18 cellular contexts compared by ENCODE assay signal in the genomic region with DNA sequence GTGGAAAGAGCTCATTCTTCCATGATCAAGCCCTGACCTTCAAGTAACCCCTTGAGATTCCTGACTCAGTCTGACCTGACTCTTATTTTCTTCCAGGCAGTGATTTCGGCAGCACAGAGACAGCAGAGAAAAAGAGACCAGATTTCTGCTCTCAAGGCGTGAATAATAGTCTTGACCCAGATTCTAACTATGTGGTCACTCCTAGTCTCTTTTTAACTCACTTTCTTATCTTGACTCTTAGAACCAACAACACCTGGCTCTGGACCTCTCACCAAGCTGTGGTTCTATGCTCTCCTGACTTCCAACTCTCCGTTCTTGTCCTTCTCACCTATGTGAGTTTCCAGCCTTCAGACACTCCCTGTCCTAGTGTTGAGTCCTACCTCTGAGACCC. TPM values are rescaled to one million over a fixed set of nuclear protein-coding genes. Genes with fewer than 3 reads are reported as not detected.
DNase-seq lines count a peak whose midpoint lies in the region; ATAC-seq and TF ChIP-seq lines count a peak whose summit lies in the region.
"Had no signal": no experiment of that assay in that cellular context is flagged by ENCODE, and none has a peak within 500 bp of the region (broad histone marks: within the 10 kb centered on the region; RNA-seq: fewer than 3 reads in every experiment).

No MANE protein-coding gene starts in this region.

- H3K27me3 ChIP-seq in BLaER1 treated with 17β-estradiol and CSF1 and Interleukin-3, amounts not matched to agents 10 nM and 100 nM: no peaks in the 10 kb centered on the region
- H3K27me3 ChIP-seq in mesendoderm (ENCODE audit: insufficient read depth, low read length, poor library complexity) (no peaks in the 10 kb centered on the region), upper lobe of right lung (no peaks in the 10 kb centered on the region)

- H3K18ac ChIP-seq in mesendoderm (ENCODE audit: low read length): no peak overlapping the region

- no peak overlapping the region for H3K56ac ChIP-seq in mesendoderm (ENCODE audit: low read length)

- H3K9me3 Mint-ChIP-seq in activated T-helper 1 cell treated with anti-CD3 and anti-CD28 coated beads, Interleukin-12 subunit alpha, Interleukin-12 subunit beta, Interleukin-2, Interleukin-4 antibody, amounts not matched to agents 30 ng/mL and 10 ng/mL and 1 ng/mL, durations not matched to agents 14 hours and 24 hours and 36 hours: peaks cover 8% of the 10 kb centered on the region

- H3K4me3 ChIP-seq in BLaER1 treated with 17β-estradiol and CSF1 and Interleukin-3, amounts not matched to agents 10 nM and 100 nM: no peak overlapping the region
- H3K4me3 ChIP-seq in mucosa of descending colon (no peak overlapping the region), mesendoderm (ENCODE audit: low read length) (no peak overlapping the region), upper lobe of right lung (no peak overlapping the region)
- H3K4me3 ChIP-seq: SJCRH30 had no signal

- H4K8ac ChIP-seq in mesendoderm (ENCODE audit: low read depth, low read length): no peak overlapping the region

- no peaks in the 10 kb centered on the region for H3K27me3 Mint-ChIP-seq in activated T-helper 1 cell treated with anti-CD3 and anti-CD28 coated beads, Interleukin-12 subunit alpha, Interleukin-12 subunit beta, Interleukin-2, Interleukin-4 antibody, amounts not matched to agents 30 ng/mL and 10 ng/mL and 1 ng/mL, durations not matched to agents 14 hours and 24 hours and 36 hours (ENCODE audit: insufficient read depth)
- H3K27me3 Mint-ChIP-seq: central memory CD8-positive, alpha-beta T cell; stimulated activated naive CD8-positive, alpha-beta T cell treated with anti-CD3 and anti-CD28 coated beads, Interleukin-15, amount 100 ng/mL, for 72 hours had no signal

- no peak overlapping the region for H2AK5ac ChIP-seq in mesendoderm (ENCODE audit: low read length)

- peaks cover 36 to 62% (median 51%) of the 10 kb centered on the region in 10 experiments for H3K4me1 ChIP-seq in BLaER1 treated with 17β-estradiol and CSF1 and Interleukin-3, amounts not matched to agents 10 nM and 100 nM
- H3K4me1 ChIP-seq in mucosa of descending colon (ENCODE audit: low read depth): peaks cover 29% of the 10 kb centered on the region
- H3K4me1 ChIP-seq in mesendoderm (ENCODE audit: control insufficient read depth, low read depth, low read length): no peaks in the 10 kb centered on the region
- peaks cover 9% of the 10 kb centered on the region for H3K4me1 ChIP-seq in upper lobe of right lung
- H3K4me1 ChIP-seq: SJCRH30 had no signal

- intact Hi-C loops in activated T-helper 1 cell treated with anti-CD3 and anti-CD28 coated beads, Interleukin-12 subunit alpha, Interleukin-12 subunit beta, Interleukin-2, Interleukin-4 antibody, amounts not matched to agents 30 ng/mL and 10 ng/mL and 1 ng/mL, durations not matched to agents 14 hours and 24 hours and 36 hours (cut with micrococcal nuclease): loop anchor here (5.0 kb wide), 1 partner anchor 264 kb away; a partner anchor contains a TSS
- intact Hi-C loops in mucosa of descending colon (cut with DNase I, micrococcal nuclease) (no loop called here), upper lobe of right lung (cut with DNase I) (no loop called here)

- H3K9me3 ChIP-seq in BLaER1 treated with 17β-estradiol and CSF1 and Interleukin-3, amounts not matched to agents 10 nM and 100 nM (replicated peaks in 1 of 11): peaks cover 13 to 35% (median 16%) of the 10 kb centered on the region in 11 experiments
- H3K9me3 ChIP-seq in mucosa of descending colon (no peaks in the 10 kb centered on the region), upper lobe of right lung (no peaks in the 10 kb centered on the region)
- H3K9me3 ChIP-seq: SJCRH30 had no signal

- peak overlapping the region; percentile 71 for H3K27ac Mint-ChIP-seq in activated T-helper 1 cell treated with anti-CD3 and anti-CD28 coated beads, Interleukin-12 subunit alpha, Interleukin-12 subunit beta, Interleukin-2, Interleukin-4 antibody, amounts not matched to agents 30 ng/mL and 10 ng/mL and 1 ng/mL, durations not matched to agents 14 hours and 24 hours and 36 hours
- H3K27ac Mint-ChIP-seq: mesothelial cell of epicardium, WTC11 had no signal

- peaks cover 9% of the 10 kb centered on the region for H3K36me3 Mint-ChIP-seq in activated T-helper 1 cell treated with anti-CD3 and anti-CD28 coated beads, Interleukin-12 subunit alpha, Interleukin-12 subunit beta, Interleukin-2, Interleukin-4 antibody, amounts not matched to agents 30 ng/mL and 10 ng/mL and 1 ng/mL, durations not matched to agents 14 hours and 24 hours and 36 hours (ENCODE audit: low read depth)
- H3K36me3 Mint-ChIP-seq: CD14-positive monocyte, mesothelial cell of epicardium had no signal

- no peak overlapping the region for H4K5ac ChIP-seq in mesendoderm (ENCODE audit: low read length)

- H3K9ac ChIP-seq in BLaER1 treated with 17β-estradiol and CSF1 and Interleukin-3, amounts not matched to agents 10 nM and 100 nM: no peak overlapping the region
- H3K9ac ChIP-seq in mesendoderm (ENCODE audit: low read length): no peak overlapping the region

- TF ChIP-seq CTCF in mucosa of descending colon (IDR thresholded peaks at IDR 0.05): no peak
- no peak for TF ChIP-seq CTCF in upper lobe of right lung (IDR thresholded peaks at IDR 0.05)

- no peaks in the 10 kb centered on the region for H3K36me3 ChIP-seq in BLaER1 treated with 17β-estradiol and CSF1 and Interleukin-3, amounts not matched to agents 10 nM and 100 nM
- H3K36me3 ChIP-seq in mucosa of descending colon (ENCODE audit: low read depth): no peaks in the 10 kb centered on the region
- no peaks in the 10 kb centered on the region for H3K36me3 ChIP-seq in mesendoderm (ENCODE audit: control insufficient read depth, insufficient read depth, low read length)
- no peaks in the 10 kb centered on the region for H3K36me3 ChIP-seq in upper lobe of right lung
- H3K36me3 ChIP-seq: SJCRH30 had no signal

- peak overlapping the region; percentile 25 for H3K4me3 Mint-ChIP-seq in activated T-helper 1 cell treated with anti-CD3 and anti-CD28 coated beads, Interleukin-12 subunit alpha, Interleukin-12 subunit beta, Interleukin-2, Interleukin-4 antibody, amounts not matched to agents 30 ng/mL and 10 ng/mL and 1 ng/mL, durations not matched to agents 14 hours and 24 hours and 36 hours
- H3K4me3 Mint-ChIP-seq: CD14-positive monocyte; central memory CD8-positive, alpha-beta T cell; mesothelial cell of epicardium; stimulated activated naive CD8-positive, alpha-beta T cell treated with anti-CD3 and anti-CD28 coated beads, Interleukin-15, amount 100 ng/mL, for 72 hours; WTC11 had no signal

- H2BK15ac ChIP-seq in mesendoderm (replicated peaks; ENCODE audit: low read depth): no peak overlapping the region

- H3K23ac ChIP-seq in mesendoderm (ENCODE audit: low read length): no peak overlapping the region

- ATAC-seq in GM21723 (IDR thresholded peaks at IDR 0.05; ENCODE audit: unreplicated experiment) (peak; percentile 20), mucosa of descending colon (peak; percentile 34), HG02642 (IDR thresholded peaks at IDR 0.05; ENCODE audit: poor library complexity, unreplicated experiment) (no peak), upper lobe of right lung (no peak)
- ATAC-seq: WTC11 had no signal

- no peaks in the 10 kb centered on the region for H3K79me1 ChIP-seq in mesendoderm (ENCODE audit: low read length)

- H3K4ac ChIP-seq in mesendoderm (ENCODE audit: low read depth, low read length): no peak overlapping the region

- no peak overlapping the region for H2BK5ac ChIP-seq in mesendoderm (ENCODE audit: low read length)

- no CpG with 5 or more reads among the region's 3 CpGs for WGBS in mesendoderm (ENCODE audit: extremely low coverage, insufficient coverage, low lambda C conversion rate)

- no peak for DNase-seq in activated T-helper 1 cell treated with anti-CD3 and anti-CD28 coated beads, Interleukin-12 subunit alpha, Interleukin-12 subunit beta, Interleukin-2, Interleukin-4 antibody, amounts not matched to agents 30 ng/mL and 10 ng/mL and 1 ng/mL, durations not matched to agents 14 hours and 24 hours and 36 hours (ENCODE audit: low spot score)
- DNase-seq in mucosa of descending colon (no peak), mesendoderm (no peak), upper lobe of right lung (no peak), HPDE6-E6E7 (ENCODE audit: extremely low spot score) (no peak)
- DNase-seq: activated gamma-delta T cell; NCI-H1105; NCI-H526; SJCRH30; stimulated activated CD4-positive, alpha-beta T cell treated with anti-CD3 and anti-CD28 coated beads, Interleukin-4, amount 100 ng/mL, for 4 hours; stimulated activated naive CD8-positive, alpha-beta T cell treated with anti-CD3 and anti-CD28 coated beads, Interleukin-15, amount 100 ng/mL, for 72 hours had no signal

- peaks cover 63% of the 10 kb centered on the region for H3K4me1 Mint-ChIP-seq in activated T-helper 1 cell treated with anti-CD3 and anti-CD28 coated beads, Interleukin-12 subunit alpha, Interleukin-12 subunit beta, Interleukin-2, Interleukin-4 antibody, amounts not matched to agents 30 ng/mL and 10 ng/mL and 1 ng/mL, durations not matched to agents 14 hours and 24 hours and 36 hours (ENCODE audit: low read depth)
- H3K4me1 Mint-ChIP-seq: mesothelial cell of epicardium had no signal

- no peak overlapping the region for H3K27ac ChIP-seq in BLaER1 treated with 17β-estradiol and CSF1 and Interleukin-3, amounts not matched to agents 10 nM and 100 nM
- H3K27ac ChIP-seq in mesendoderm (ENCODE audit: low read depth, low read length) (no peak overlapping the region), upper lobe of right lung (no peak overlapping the region)
- H3K27ac ChIP-seq: SJCRH30 had no signal

- no peaks in the 10 kb centered on the region for H3K79me2 ChIP-seq in mesendoderm (ENCODE audit: control insufficient read depth, insufficient read depth, low read length)

- H2BK120ac ChIP-seq in mesendoderm (ENCODE audit: low read depth, low read length): no peak overlapping the region

- no peaks in the 10 kb centered on the region for H4K20me1 ChIP-seq in BLaER1 treated with 17β-estradiol and CSF1 and Interleukin-3, amounts not matched to agents 10 nM and 100 nM

- H3K4me2 ChIP-seq in BLaER1 treated with 17β-estradiol and CSF1 and Interleukin-3, amounts not matched to agents 10 nM and 100 nM: peak overlapping the region; percentile 8 to 60 (median 46); a peak in 17 of 22 replicates
- H3K4me2 ChIP-seq in mesendoderm (ENCODE audit: low read length): no peak overlapping the region

RNA-seq across cellular contexts. Expression of a gene that starts 36.9 kb away (rescaled TPM):
- total RNA-seq in activated T-helper 1 cell treated with anti-CD3 and anti-CD28 coated beads, Interleukin-12 subunit alpha, Interleukin-12 subunit beta, Interleukin-2, Interleukin-4 antibody, amounts not matched to agents 30 ng/mL and 10 ng/mL and 1 ng/mL, durations not matched to agents 14 hours and 24 hours and 36 hours: 24.7 and 28.1 TPM in 2 replicates
- total RNA-seq in mucosa of descending colon (10 to 100 TPM; 27.4 to 45.4 (median 27.9) TPM), upper lobe of right lung (16.7 TPM)
- polyA plus RNA-seq in mesendoderm (2013, experiment 1 of 2): 8.2 TPM
- polyA plus RNA-seq in mesendoderm (2013, experiment 2 of 2): 9.2 TPM

Comparison
In these comparisons a context has a peak if more than half of its experiments do, and no peak if none do; other contexts are left out.
1. ATAC-seq: peak in GM21723 (single experiment) and mucosa of descending colon (single experiment); none in HG02642 (single experiment) and upper lobe of right lung (single experiment).